18 cellular contexts compared by ENCODE assay signal in genomic region chr9:75131700-75132099, GRCh38.
"Had no signal": no experiment of that assay in that cellular context is flagged by ENCODE, and none has a peak within 500 bp of the region (broad histone marks: within the 10 kb centered on the region; RNA-seq: fewer than 3 reads in every experiment).

No MANE protein-coding gene starts in this region.

- H3K4me3 ChIP-seq: ovary, stomach, thyroid gland, vagina had no signal

- ATAC-seq: activated CD8-positive, alpha-beta T cell treated with anti-CD3 and anti-CD28 coated beads for 36 hours; foreskin keratinocyte; left lobe of liver had no signal

- H3K27me3 ChIP-seq: foreskin keratinocyte, ovary, stomach, thyroid gland, vagina had no signal

- H3K9me3 ChIP-seq: ovary, stomach, thyroid gland, vagina had no signal

- H3K27me3 Mint-ChIP-seq: activated CD8-positive, alpha-beta T cell treated with anti-CD3 and anti-CD28 coated beads for 36 hours had no signal

- H3K27ac ChIP-seq: foreskin keratinocyte, ovary, stomach, thyroid gland, vagina had no signal

- H3K4me3 Mint-ChIP-seq: activated CD8-positive, alpha-beta T cell treated with anti-CD3 and anti-CD28 coated beads for 36 hours; neural crest cell had no signal

- H3K9me3 Mint-ChIP-seq: activated CD8-positive, alpha-beta T cell treated with anti-CD3 and anti-CD28 coated beads for 36 hours; activated T-helper 2 cell treated with anti-CD3 and anti-CD28 coated beads, Interferon-gamma antibody, Interleukin-2, Interleukin-4, amounts not matched to agents 10 μg/mL and 5 μg/mL and 100 μg/mL, durations not matched to agents 14 hours and 24 hours and 36 hours; neural crest cell had no signal

- H3K4me1 Mint-ChIP-seq: neural crest cell had no signal

- H3K36me3 ChIP-seq: ovary had no signal

- DNase-seq: activated CD4-positive, alpha-beta T cell treated with anti-CD3 and anti-CD28 coated beads for 1 hour; activated CD8-positive, alpha-beta memory T cell treated with anti-CD3 and anti-CD28 coated beads, Interleukin-2, amount 50 U/mL, for 4 hours; activated CD8-positive, alpha-beta T cell treated with anti-CD3 and anti-CD28 coated beads for 36 hours; activated naive CD4-positive, alpha-beta T cell treated with anti-CD3 and anti-CD28 coated beads, Interleukin-2, amount 50 U/mL, for 16 hours; anterior cingulate cortex; foreskin keratinocyte; mammary epithelial cell; ovary; retina; stimulated activated CD4-positive, alpha-beta T cell treated with anti-CD3 and anti-CD28 coated beads, Interleukin-15, amount 100 ng/mL, for 24 hours; stimulated activated CD4-positive, alpha-beta T cell treated with anti-CD3 and anti-CD28 coated beads, Interleukin-4, amount 100 ng/mL, for 24 hours; stomach; T1000; thyroid gland had no signal

- H3K27ac Mint-ChIP-seq: activated CD8-positive, alpha-beta T cell treated with anti-CD3 and anti-CD28 coated beads for 36 hours; activated T-helper 2 cell treated with anti-CD3 and anti-CD28 coated beads, Interferon-gamma antibody, Interleukin-2, Interleukin-4, amounts not matched to agents 10 μg/mL and 5 μg/mL and 100 μg/mL, durations not matched to agents 14 hours and 24 hours and 36 hours had no signal

- H3K4me1 ChIP-seq: foreskin keratinocyte, stomach had no signal
